1 cellular context compared by ENCODE assay signal in the genomic region with DNA sequence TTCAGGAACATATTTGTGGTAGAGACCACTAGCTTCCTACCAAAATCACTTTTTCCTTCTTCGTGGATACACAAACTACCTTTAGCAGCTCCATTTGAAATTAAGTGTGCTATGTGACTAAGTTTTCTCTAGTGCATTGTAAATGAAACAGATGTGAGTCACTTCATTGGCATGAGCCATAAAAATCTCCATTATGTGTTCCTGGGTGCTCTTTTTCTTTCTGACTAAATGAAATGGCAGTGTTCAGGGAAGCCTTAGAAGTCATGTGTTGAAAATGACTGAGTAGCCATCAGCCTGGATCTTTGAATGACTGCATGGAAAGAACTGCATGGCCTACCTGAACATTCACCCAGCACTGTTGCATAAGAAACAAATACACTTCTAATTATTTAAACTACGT.
TF ChIP-seq lines count a peak whose summit lies in the region.

No MANE protein-coding gene starts in this region.

TF ChIP-seq in HCT116, 20 proteins besides CTCF, POLR2A, EP300 and RAD21 (continued from another document):
- TF ChIP-seq TCF7L2 (IDR thresholded peaks at IDR 0.05; ENCODE audit: borderline replicate concordance, extremely low read depth, insufficient read depth, insufficient read length) (peak; percentile 27), SP1 (IDR thresholded peaks at IDR 0.05; ENCODE audit: low read depth) (peak; percentile 87)
- TF ChIP-seq, protein P1, sequence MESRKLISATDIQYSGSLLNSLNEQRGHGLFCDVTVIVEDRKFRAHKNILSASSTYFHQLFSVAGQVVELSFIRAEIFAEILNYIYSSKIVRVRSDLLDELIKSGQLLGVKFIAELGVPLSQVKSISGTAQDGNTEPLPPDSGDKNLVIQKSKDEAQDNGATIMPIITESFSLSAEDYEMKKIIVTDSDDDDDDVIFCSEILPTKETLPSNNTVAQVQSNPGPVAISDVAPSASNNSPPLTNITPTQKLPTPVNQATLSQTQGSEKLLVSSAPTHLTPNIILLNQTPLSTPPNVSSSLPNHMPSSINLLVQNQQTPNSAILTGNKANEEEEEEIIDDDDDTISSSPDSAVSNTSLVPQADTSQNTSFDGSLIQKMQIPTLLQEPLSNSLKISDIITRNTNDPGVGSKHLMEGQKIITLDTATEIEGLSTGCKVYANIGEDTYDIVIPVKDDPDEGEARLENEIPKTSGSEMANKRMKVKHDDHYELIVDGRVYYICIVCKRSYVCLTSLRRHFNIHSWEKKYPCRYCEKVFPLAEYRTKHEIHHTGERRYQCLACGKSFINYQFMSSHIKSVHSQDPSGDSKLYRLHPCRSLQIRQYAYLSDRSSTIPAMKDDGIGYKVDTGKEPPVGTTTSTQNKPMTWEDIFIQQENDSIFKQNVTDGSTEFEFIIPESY (IDR thresholded peaks at IDR 0.05; ENCODE audit: extremely low read depth, insufficient replicate concordance, low read length): no peak
